ENCODE assay signal across 17 cellular contexts in the genomic region with DNA sequence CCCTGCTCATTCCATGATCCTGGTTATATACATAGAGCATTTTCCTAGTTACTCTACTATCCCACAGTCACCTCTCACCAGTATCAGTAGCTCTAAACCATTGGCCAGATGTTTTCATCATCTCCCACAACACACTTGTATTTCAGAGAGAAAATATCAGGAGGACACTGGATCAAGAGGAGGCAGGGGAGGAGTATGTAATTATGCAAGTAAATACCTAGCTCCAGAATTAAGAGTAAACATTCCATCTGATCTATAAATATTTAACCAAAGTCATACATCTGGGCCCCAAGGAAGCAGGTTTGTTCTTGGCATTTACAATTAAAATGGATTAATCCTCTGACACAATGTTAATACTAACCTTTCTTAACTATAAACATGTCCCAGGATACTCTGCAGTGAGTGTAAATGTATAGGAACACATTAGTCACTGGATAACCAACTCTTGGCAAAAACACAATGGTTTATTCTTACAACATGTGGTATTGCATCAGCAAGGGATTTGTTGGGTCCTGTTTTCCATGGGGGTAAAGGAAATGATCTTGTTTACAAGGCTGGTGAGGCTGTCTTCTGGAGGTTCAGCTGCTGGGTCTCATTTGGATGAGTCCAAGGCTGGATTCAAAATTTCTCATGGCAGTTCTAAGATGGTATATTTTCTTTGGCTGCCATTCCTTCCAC.
A peak's percentile ranks its signal among the peaks of the same experiment; 100 is the strongest.
DNase-seq lines count a peak whose midpoint lies in the region; ATAC-seq and TF ChIP-seq lines count a peak whose summit lies in the region.
"Had no signal": no experiment of that assay in that cellular context is flagged by ENCODE, and none has a peak within 500 bp of the region (broad histone marks: within the 10 kb centered on the region; RNA-seq: fewer than 3 reads in every experiment).

No MANE protein-coding gene starts in this region.

- H3K36me3 ChIP-seq in A673 (ENCODE audit: insufficient read depth, low read length, poor library complexity, severe bottlenecking) (no peaks in the 10 kb centered on the region), mammary epithelial cell (ENCODE audit: insufficient read depth, low read length) (no peaks in the 10 kb centered on the region), gastroesophageal sphincter (no peaks in the 10 kb centered on the region), Peyer's patch (no peaks in the 10 kb centered on the region)
- no peaks in the 10 kb centered on the region for H3K36me3 ChIP-seq in CD4-positive, alpha-beta memory T cell (ENCODE audit: insufficient read depth, low read length)
- H3K36me3 ChIP-seq: left ventricle myocardium inferior, spleen had no signal

- no peaks in the 10 kb centered on the region for H3K36me3 Mint-ChIP-seq in CD4-positive, alpha-beta memory T cell

- no TSS peak for BruUV-seq in A673 (replicated peaks; lab: Mats Ljungman, UMichigan)
- BruUV-seq in mammary epithelial cell (replicated peaks; lab: Mats Ljungman, UMichigan): no TSS peak

- dilution Hi-C loops in mammary epithelial cell (cut with HindIII; ENCODE audit: low sequenced_read_pairs): no loop called here

- intact Hi-C loops in A673 (cut with micrococcal nuclease; ENCODE audit: unreplicated experiment): no loop called here
- intact Hi-C loops in mammary epithelial cell (cut with micrococcal nuclease): no loop called here
- intact Hi-C loops in CD4-positive, alpha-beta memory T cell (cut with micrococcal nuclease): no loop called here

- H3K27me3 ChIP-seq in A673 (replicated peaks; ENCODE audit: insufficient read depth, low read depth, low read length, poor library complexity): peaks cover 5% of the 10 kb centered on the region
- no peaks in the 10 kb centered on the region for H3K27me3 ChIP-seq in mammary epithelial cell (ENCODE audit: insufficient read depth, low read length)
- no peaks in the 10 kb centered on the region for H3K27me3 ChIP-seq in gastroesophageal sphincter
- no peaks in the 10 kb centered on the region for H3K27me3 ChIP-seq in CD4-positive, alpha-beta memory T cell (ENCODE audit: insufficient read depth, low read length)
- H3K27me3 ChIP-seq in Peyer's patch: no peaks in the 10 kb centered on the region

- peaks cover 0 to 2% (median 0%) of the 10 kb centered on the region in 8 donors for H3K9me3 Mint-ChIP-seq in CD4-positive, alpha-beta memory T cell
- H3K9me3 Mint-ChIP-seq: activated CD8-positive, alpha-beta T cell treated with anti-CD3 and anti-CD28 coated beads for 36 hours; activated T-helper 1 cell treated with anti-CD3 and anti-CD28 coated beads, Interleukin-12 subunit alpha, Interleukin-12 subunit beta, Interleukin-2, Interleukin-4 antibody, amounts not matched to agents 30 ng/mL and 10 ng/mL and 1 ng/mL, durations not matched to agents 14 hours and 24 hours and 36 hours had no signal

- H3K27ac ChIP-seq in A673 (ENCODE audit: low read depth, low read length, poor library complexity, severe bottlenecking) (no peak overlapping the region), mammary epithelial cell (ENCODE audit: insufficient read depth, low read depth, low read length) (peak overlapping the region; percentile 73), gastroesophageal sphincter (peak overlapping the region in 3 of 4 donors; percentile 31 to 71 (median 48)), Peyer's patch (no peak overlapping the region)
- H3K27ac ChIP-seq in CD4-positive, alpha-beta memory T cell (ENCODE audit: low read depth, low read length): no peak overlapping the region
- H3K27ac ChIP-seq: HL-60, left ventricle myocardium inferior, spleen had no signal

- no peak for ATAC-seq in gastroesophageal sphincter
- ATAC-seq: activated CD8-positive, alpha-beta T cell treated with anti-CD3 and anti-CD28 coated beads for 36 hours; Panc1 had no signal

- TF ChIP-seq CTCF in A673 (conservative IDR thresholded peaks at IDR 0.05; ENCODE audit: low read depth, low read length) (no peak), mammary epithelial cell (conservative IDR thresholded peaks at IDR 0.05 in 1 of 2, IDR thresholded peaks at IDR 0.05 in 1 of 2; ENCODE audit: extremely low read depth in 1 of 2, insufficient read depth in 1 of 2, low read depth in 1 of 2, low read length in 2 of 2) (no peak), gastroesophageal sphincter (IDR thresholded peaks at IDR 0.05) (no peak), Peyer's patch (IDR thresholded peaks at IDR 0.05) (no peak)

- in situ Hi-C loops in mammary epithelial cell (cut with MboI; ENCODE audit: low sequenced_read_pairs in 2 of 2): no loop called here

- H4K20me1 ChIP-seq in mammary epithelial cell (ENCODE audit: insufficient read depth, low read length): no peaks in the 10 kb centered on the region

- no peaks in the 10 kb centered on the region for H3K4me1 ChIP-seq in A673 (ENCODE audit: insufficient read depth, low read length, poor library complexity, severe bottlenecking)
- H3K4me1 ChIP-seq in mammary epithelial cell (ENCODE audit: insufficient read depth, low read length): peaks cover 28% of the 10 kb centered on the region
- peaks cover 0 to 22% (median 0%) of the 10 kb centered on the region in 3 donors for H3K4me1 ChIP-seq in gastroesophageal sphincter
- H3K4me1 ChIP-seq in CD4-positive, alpha-beta memory T cell (ENCODE audit: insufficient read depth, low read length): no peaks in the 10 kb centered on the region
- no peaks in the 10 kb centered on the region for H3K4me1 ChIP-seq in Peyer's patch
- H3K4me1 ChIP-seq: left ventricle myocardium inferior, spleen had no signal

- H3K4me1 Mint-ChIP-seq in CD4-positive, alpha-beta memory T cell: no peaks in the 10 kb centered on the region

- TF ChIP-seq POLR2A in gastroesophageal sphincter (IDR thresholded peaks at IDR 0.05) (no peak), Peyer's patch (IDR thresholded peaks at IDR 0.05) (no peak)

- no peak overlapping the region for H3K27ac Mint-ChIP-seq in CD4-positive, alpha-beta memory T cell
- H3K27ac Mint-ChIP-seq: activated CD8-positive, alpha-beta T cell treated with anti-CD3 and anti-CD28 coated beads for 36 hours; activated T-helper 1 cell treated with anti-CD3 and anti-CD28 coated beads, Interleukin-12 subunit alpha, Interleukin-12 subunit beta, Interleukin-2, Interleukin-4 antibody, amounts not matched to agents 30 ng/mL and 10 ng/mL and 1 ng/mL, durations not matched to agents 14 hours and 24 hours and 36 hours had no signal

- DNase-seq in A673 (ENCODE audit: low spot score) (peak; percentile 1), HS-5 (ENCODE audit: low read depth) (peak; percentile 15), mammary epithelial cell (peak; percentile 93), AG08396 (ENCODE audit: low spot score) (no peak), Peyer's patch (no peak)
- DNase-seq in CD4-positive, alpha-beta memory T cell: no peak
- no peak for DNase-seq in activated T-cell treated with anti-CD3 and anti-CD28 coated beads, Interleukin-2, amount 50 U/mL, for 1 hour
- DNase-seq: activated CD8-positive, alpha-beta T cell treated with anti-CD3 and anti-CD28 coated beads for 36 hours; cortex of kidney; left ventricle myocardium inferior; NCI-H146; spleen; stimulated activated naive CD4-positive, alpha-beta T cell treated with Interleukin-2 at 50 U/mL for 16 hours had no signal

- H3K4me3 Mint-ChIP-seq in CD4-positive, alpha-beta memory T cell: no peak overlapping the region
- H3K4me3 Mint-ChIP-seq: activated CD8-positive, alpha-beta T cell treated with anti-CD3 and anti-CD28 coated beads for 36 hours; activated T-helper 1 cell treated with anti-CD3 and anti-CD28 coated beads, Interleukin-12 subunit alpha, Interleukin-12 subunit beta, Interleukin-2, Interleukin-4 antibody, amounts not matched to agents 30 ng/mL and 10 ng/mL and 1 ng/mL, durations not matched to agents 14 hours and 24 hours and 36 hours had no signal

- H2AFZ ChIP-seq in mammary epithelial cell (ENCODE audit: low read depth, low read length): no peak overlapping the region

- CTCF ChIA-PET in A673 (lab: Charles Lee): no interaction called here
- CTCF ChIA-PET in mammary epithelial cell (lab: Charles Lee; ENCODE audit: low non-redundant PET): interaction anchor here (0.6 kb wide), 1 partner anchor 564 kb away, joined by 3 read pairs; no protein-coding TSS in a partner anchor
- CTCF ChIA-PET in CD4-positive, alpha-beta memory T cell (lab: Charles Lee; ENCODE audit: partially characterized antibody): no interaction called here

- peak overlapping the region; percentile 9 for H3K4me2 ChIP-seq in mammary epithelial cell (ENCODE audit: insufficient read depth, low read depth, low read length)

- POLR2A ChIA-PET in A673 (lab: Charles Lee; ENCODE audit: low non-redundant PET): no interaction called here
- POLR2A ChIA-PET in CD4-positive, alpha-beta memory T cell (lab: Charles Lee; ENCODE audit: partially characterized antibody): no interaction called here

- no peaks in the 10 kb centered on the region for H3K79me2 ChIP-seq in mammary epithelial cell (ENCODE audit: insufficient read depth, low read length)

- H3K9me3 ChIP-seq in A673 (ENCODE audit: low read depth, low read length, poor library complexity, severe bottlenecking): no peaks in the 10 kb centered on the region
- H3K9me3 ChIP-seq in mammary epithelial cell (replicated peaks; ENCODE audit: insufficient read depth, low read length): no peaks in the 10 kb centered on the region
- no peaks in the 10 kb centered on the region for H3K9me3 ChIP-seq in gastroesophageal sphincter
- no peaks in the 10 kb centered on the region for H3K9me3 ChIP-seq in CD4-positive, alpha-beta memory T cell (ENCODE audit: control insufficient read depth in 1 of 2, low read length in 2 of 2)
- no peaks in the 10 kb centered on the region for H3K9me3 ChIP-seq in Peyer's patch
- H3K9me3 ChIP-seq: left ventricle myocardium inferior, spleen had no signal

- H3K27me3 Mint-ChIP-seq in CD4-positive, alpha-beta memory T cell: peaks cover 2 to 5% of the 10 kb centered on the region in 2 donors

- H3K4me3 ChIP-seq in A673 (ENCODE audit: low read depth, low read length, poor library complexity, severe bottlenecking): no peak overlapping the region
- H3K4me3 ChIP-seq in mammary epithelial cell (replicated peaks in 1 of 3; ENCODE audit: insufficient read depth in 1 of 3, low read depth in 2 of 3, low read length in 3 of 3): no peak overlapping the region
- no peak overlapping the region for H3K4me3 ChIP-seq in gastroesophageal sphincter
- H3K4me3 ChIP-seq in CD4-positive, alpha-beta memory T cell (ENCODE audit: low read length in 2 of 2): no peak overlapping the region
- H3K4me3 ChIP-seq in Peyer's patch: no peak overlapping the region
- H3K4me3 ChIP-seq: left ventricle myocardium inferior, spleen had no signal

- no peak for TF ChIP-seq EP300 in gastroesophageal sphincter (IDR thresholded peaks at IDR 0.05)

- H3K9ac ChIP-seq in mammary epithelial cell (ENCODE audit: insufficient read depth, low read length): no peak overlapping the region

Comparison
In these comparisons a context has a peak if more than half of its experiments do, and no peak if none do; other contexts are left out.
1. DNase-seq: peak in A673 (single experiment), HS-5 (single experiment) and mammary epithelial cell (single experiment); none in CD4-positive, alpha-beta memory T cell (0 of 5), AG08396 (single experiment), activated T-cell treated with anti-CD3 and anti-CD28 coated beads, Interleukin-2, amount 50 U/mL, for 1 hour (single experiment) and Peyer's patch (0 of 3).
2. H3K27ac ChIP-seq: peak in mammary epithelial cell (single experiment) and gastroesophageal sphincter (3 of 4); none in A673 (single experiment), CD4-positive, alpha-beta memory T cell (single experiment) and Peyer's patch (0 of 4).